In genomic region chr1:147496571-147496970, GRCh38 we compare ENCODE assay signal across 1 cellular context.
TF ChIP-seq lines count a peak whose summit lies in the region.

No MANE protein-coding gene starts in this region.

TF ChIP-seq in GM23338, 12 proteins besides CTCF, POLR2A, EP300 and RAD21 (continued from another document):
- TF ChIP-seq ZNF462 (CRISPR knock-in tag; IDR thresholded peaks at IDR 0.05), result no peak
- TF ChIP-seq EZH2 (IDR thresholded peaks at IDR 0.05; ENCODE audit: low read depth, unreplicated experiment), result no peak
- no peak for TF ChIP-seq NANOG (IDR thresholded peaks at IDR 0.05; ENCODE audit: borderline replicate concordance)
- TF ChIP-seq POLR2AphosphoS5 (IDR thresholded peaks at IDR 0.05; ENCODE audit: low read depth), result no peak
- no peak for TF ChIP-seq CREB1 (CRISPR knock-in tag; IDR thresholded peaks at IDR 0.05; ENCODE audit: low read depth)
- TF ChIP-seq ZNF331 (CRISPR knock-in tag; IDR thresholded peaks at IDR 0.05; ENCODE audit: low read depth), result no peak
TF ChIP-seq in GM23338: peak in this region for 0.
